ENCODE assay signal across 8 cellular contexts in the genomic region with DNA sequence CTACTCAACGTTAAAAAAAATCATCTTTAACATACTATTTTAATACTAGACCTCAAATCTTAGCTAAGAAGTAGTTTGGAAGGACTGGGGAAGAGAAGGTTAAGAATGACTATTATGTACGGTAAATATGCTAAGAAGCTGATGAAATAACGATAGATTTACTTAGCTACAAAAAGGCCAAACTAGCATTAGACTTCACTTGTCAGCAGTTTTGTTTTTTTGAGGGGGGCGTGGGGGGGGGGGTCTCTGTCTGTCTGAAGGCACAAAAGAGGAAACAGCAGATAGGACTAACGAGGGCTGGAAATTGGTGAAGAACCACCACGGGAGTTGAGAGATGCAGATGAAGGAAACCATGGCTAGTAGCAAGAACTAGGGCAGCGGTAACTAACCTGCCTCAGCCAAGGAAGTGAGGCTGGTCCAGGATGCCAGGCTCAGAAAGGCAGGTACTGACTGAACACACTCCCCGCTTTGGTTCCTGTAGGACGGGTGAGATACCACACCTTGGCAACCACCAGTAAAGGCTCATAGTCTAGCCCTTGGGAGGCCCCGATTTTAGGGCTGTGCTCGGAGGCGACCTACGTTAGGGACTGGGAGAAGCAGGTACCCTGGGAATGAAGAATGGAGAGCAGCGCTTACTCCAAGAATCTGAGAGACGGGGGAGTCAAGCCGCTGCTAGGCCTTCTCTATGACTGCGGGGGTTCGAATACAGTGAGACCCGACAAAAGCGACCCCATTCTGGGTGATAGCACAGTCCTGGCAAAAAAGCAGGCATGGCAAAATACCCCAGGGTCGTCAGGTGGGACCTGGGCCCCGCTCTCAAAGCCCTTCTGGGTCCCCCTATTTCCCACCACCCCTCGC. TPM values are rescaled to one million over a fixed set of nuclear protein-coding genes. Genes with fewer than 3 reads are reported as not detected.
DNase-seq lines count a peak whose midpoint lies in the region; ATAC-seq, FAIRE-seq and TF ChIP-seq lines count a peak whose summit lies in the region.

No MANE protein-coding gene starts in this region.

- CTCF ChIA-PET in activated CD8-positive, alpha-beta T cell treated with anti-CD3 and anti-CD28 coated beads, Interleukin-2, amount 10 ng/mL, durations not matched to agents 7 days and 5 days (lab: Charles Lee) = interaction anchor here (0.6 to 1.3 kb wide), 8 partner anchors 10 to 138 kb away, joined by 3 to 7 read pairs (median 4); a partner anchor contains a TSS

- TF ChIP-seq CTCF in GM12875 (IDR thresholded peaks at IDR 0.05; ENCODE audit: borderline replicate concordance, insufficient read depth, low read depth, low read length) (no peak), right atrium auricular region (IDR thresholded peaks at IDR 0.05) (no peak)

- FAIRE-seq in H54 (lab: Jason Lieb, UNC) = no peak

- no peak for TF ChIP-seq POLR2A in H54 (IDR thresholded peaks at IDR 0.05; ENCODE audit: low read depth, low read length)

- peak overlapping the region; percentile 88 to 95 (median 89) for H3K9ac ChIP-seq in skeletal muscle tissue (ENCODE audit: low read depth in 1 of 3, low read length in 3 of 3)

- peaks cover 52% of the 10 kb centered on the region for H3K4me1 Mint-ChIP-seq in activated CD8-positive, alpha-beta T cell treated with anti-CD3 and anti-CD28 coated beads, Interleukin-2, amount 10 ng/mL, durations not matched to agents 7 days and 5 days (ENCODE audit: low read depth)

- peaks cover 42% of the 10 kb centered on the region for H3K36me3 Mint-ChIP-seq in activated CD8-positive, alpha-beta T cell treated with anti-CD3 and anti-CD28 coated beads, Interleukin-2, amount 10 ng/mL, durations not matched to agents 7 days and 5 days (ENCODE audit: low read depth)

- H3K27me3 ChIP-seq in right atrium auricular region (no peaks in the 10 kb centered on the region), skeletal muscle tissue (ENCODE audit: control insufficient read depth in 3 of 3, insufficient read depth in 3 of 3, low read length in 3 of 3) (no peaks in the 10 kb centered on the region)

- no peaks in the 10 kb centered on the region for H3K27me3 Mint-ChIP-seq in activated CD8-positive, alpha-beta T cell treated with anti-CD3 and anti-CD28 coated beads, Interleukin-2, amount 10 ng/mL, durations not matched to agents 7 days and 5 days (ENCODE audit: low read depth)

- H3K4me3 Mint-ChIP-seq in activated CD8-positive, alpha-beta T cell treated with anti-CD3 and anti-CD28 coated beads, Interleukin-2, amount 10 ng/mL, durations not matched to agents 7 days and 5 days = peak overlapping the region; percentile 89

- no peaks in the 10 kb centered on the region for H3K9me3 ChIP-seq in right atrium auricular region
- H3K9me3 ChIP-seq in skeletal muscle tissue (ENCODE audit: control insufficient read depth in 3 of 3, low read length in 3 of 3) = no peaks in the 10 kb centered on the region

- H3K36me3 ChIP-seq in right atrium auricular region (peaks cover 20% of the 10 kb centered on the region), skeletal muscle tissue (ENCODE audit: control insufficient read depth in 3 of 3, insufficient read depth in 3 of 3, low read length in 3 of 3) (peaks cover 16 to 22% (median 19%) of the 10 kb centered on the region in 3 donors)

- peaks cover 0 to 28% of the 10 kb centered on the region in 2 donors for H3K4me1 ChIP-seq in right atrium auricular region
- peaks cover 28 to 56% (median 40%) of the 10 kb centered on the region in 3 donors for H3K4me1 ChIP-seq in skeletal muscle tissue (ENCODE audit: control insufficient read depth in 3 of 3, insufficient read depth in 3 of 3, low read length in 3 of 3)

- DNase-seq in activated CD8-positive, alpha-beta T cell treated with anti-CD3 and anti-CD28 coated beads, Interleukin-2, amount 10 ng/mL, durations not matched to agents 7 days and 5 days = peak; percentile 56
- no peak for DNase-seq in right atrium auricular region (ENCODE audit: low spot score)
- no peak for DNase-seq in NCI-H2196 treated with DMSO at 0.1 percent for 48 hours (lab: John Stamatoyannopoulos, UW; ENCODE audit: unreplicated experiment)
- DNase-seq in activated gamma-delta T cell (lab: John Stamatoyannopoulos, UW) = no peak
- DNase-seq in H54 (ENCODE audit: insufficient read length, low spot score) = no peak

- ATAC-seq in HG03025 (IDR thresholded peaks at IDR 0.05; ENCODE audit: low FRiP score, unreplicated experiment) = peak; percentile 11
- ATAC-seq in activated CD8-positive, alpha-beta T cell treated with anti-CD3 and anti-CD28 coated beads, Interleukin-2, amount 10 ng/mL, durations not matched to agents 7 days and 5 days = peak; percentile 45

- POLR2A ChIA-PET in activated CD8-positive, alpha-beta T cell treated with anti-CD3 and anti-CD28 coated beads, Interleukin-2, amount 10 ng/mL, durations not matched to agents 7 days and 5 days (lab: Charles Lee) = interaction anchor here (0.6 to 2.1 kb wide), 2 partner anchors 18 to 36 kb away, joined by 5 to 11 read pairs; a partner anchor contains a TSS

- H3K27ac ChIP-seq in right atrium auricular region (peak overlapping the region; percentile 86 to 92), skeletal muscle tissue (ENCODE audit: low read depth, low read length) (peak overlapping the region; percentile 92)

- H3K4me3 ChIP-seq in GM12875 (ENCODE audit: low read depth, low read length) (peak overlapping the region; percentile 59), right atrium auricular region (peak overlapping the region; percentile 86 to 95), skeletal muscle tissue (ENCODE audit: low read length in 3 of 3) (peak overlapping the region; percentile 98 to 100 (median 98))

- H3K27ac Mint-ChIP-seq in activated CD8-positive, alpha-beta T cell treated with anti-CD3 and anti-CD28 coated beads, Interleukin-2, amount 10 ng/mL, durations not matched to agents 7 days and 5 days = peak overlapping the region; percentile 90

- H3K9me3 Mint-ChIP-seq in activated CD8-positive, alpha-beta T cell treated with anti-CD3 and anti-CD28 coated beads, Interleukin-2, amount 10 ng/mL, durations not matched to agents 7 days and 5 days (ENCODE audit: insufficient read depth) = no peaks in the 10 kb centered on the region

RNA-seq across cellular contexts. Expression of a gene that starts 0.7 kb away (rescaled TPM):
- total RNA-seq in activated CD8-positive, alpha-beta T cell treated with anti-CD3 and anti-CD28 coated beads, Interleukin-2, amount 10 ng/mL, durations not matched to agents 7 days and 5 days = 100 to 1,000 TPM; 214 to 222 TPM
- total RNA-seq in right atrium auricular region = 100 to 1,000 TPM; 184 to 206 TPM
- total RNA-seq in skeletal muscle tissue = 81.9 TPM

RNA-seq across cellular contexts. Expression of a gene that starts 1.2 kb away (rescaled TPM):
- 10 to 100 TPM; 67.2 to 68.4 TPM for total RNA-seq in activated CD8-positive, alpha-beta T cell treated with anti-CD3 and anti-CD28 coated beads, Interleukin-2, amount 10 ng/mL, durations not matched to agents 7 days and 5 days
- total RNA-seq in right atrium auricular region = 10 to 100 TPM; 28.1 to 31.7 TPM
- 49.6 TPM for total RNA-seq in skeletal muscle tissue

RNA-seq across cellular contexts. Expression of a gene that starts 10.9 kb away (rescaled TPM):
- 100 to 1,000 TPM; 128 to 131 TPM for total RNA-seq in activated CD8-positive, alpha-beta T cell treated with anti-CD3 and anti-CD28 coated beads, Interleukin-2, amount 10 ng/mL, durations not matched to agents 7 days and 5 days
- total RNA-seq in right atrium auricular region (10 to 100 TPM; 28.2 to 36.3 TPM), skeletal muscle tissue (34.4 TPM)

RNA-seq across cellular contexts. Expression of a gene that starts 15.6 kb away (rescaled TPM):
- 10 to 100 TPM; 16.9 to 18.2 TPM for total RNA-seq in activated CD8-positive, alpha-beta T cell treated with anti-CD3 and anti-CD28 coated beads, Interleukin-2, amount 10 ng/mL, durations not matched to agents 7 days and 5 days
- total RNA-seq in right atrium auricular region (10 to 100 TPM; 15.5 to 19.7 TPM), skeletal muscle tissue (9.9 TPM)

RNA-seq across cellular contexts. Expression of a gene that starts 18.2 kb away (rescaled TPM):
- 10 to 100 TPM; 83.2 to 93.4 TPM for total RNA-seq in activated CD8-positive, alpha-beta T cell treated with anti-CD3 and anti-CD28 coated beads, Interleukin-2, amount 10 ng/mL, durations not matched to agents 7 days and 5 days
- total RNA-seq in right atrium auricular region (10 to 100 TPM; 31.6 to 63.0 TPM), skeletal muscle tissue (29.2 TPM)
